In the genomic region with DNA sequence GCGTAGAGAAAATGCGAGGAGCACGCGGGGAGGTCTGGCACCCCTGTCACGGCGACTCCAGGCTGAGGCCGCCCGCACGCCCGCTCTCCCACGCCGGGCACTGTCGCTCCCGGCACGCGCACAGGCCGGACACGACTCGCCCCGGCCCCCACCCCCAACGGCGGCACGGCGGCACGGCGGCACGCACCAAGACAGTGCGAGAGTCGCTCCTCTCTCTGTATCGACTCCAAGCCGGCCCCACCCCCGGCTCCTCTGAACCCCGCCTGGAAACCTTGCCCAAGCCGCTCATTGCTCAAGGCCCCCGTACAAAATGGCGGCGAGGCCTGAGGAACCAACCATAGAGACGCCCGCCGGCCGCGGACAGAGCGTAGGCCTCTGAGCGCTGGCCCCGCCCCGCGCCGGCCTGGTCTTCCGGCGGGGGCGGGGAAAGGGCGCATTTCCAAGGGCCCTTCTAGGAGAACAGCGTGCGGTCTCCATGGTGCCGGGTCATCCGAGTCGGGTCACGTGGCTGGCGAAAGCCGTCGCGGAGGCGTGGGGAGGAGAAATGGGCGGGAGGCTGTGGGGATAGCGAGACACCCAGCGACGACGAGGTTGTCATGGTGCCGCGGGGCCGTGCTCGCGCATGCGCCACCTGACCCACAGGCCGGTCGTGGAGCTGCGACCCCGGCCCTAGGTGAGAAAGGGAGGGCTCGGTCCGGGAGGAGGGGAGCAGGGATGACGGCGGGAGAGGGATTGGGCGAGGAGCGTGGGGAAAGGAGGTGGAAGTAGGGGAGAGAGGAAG, we compare ENCODE assay signal across 8 cellular contexts. TPM values are rescaled to one million over a fixed set of nuclear protein-coding genes. Genes with fewer than 3 reads are reported as not detected.
DNase-seq lines count a peak whose midpoint lies in the region; ATAC-seq, FAIRE-seq and TF ChIP-seq lines count a peak whose summit lies in the region.

A gene with protein sequence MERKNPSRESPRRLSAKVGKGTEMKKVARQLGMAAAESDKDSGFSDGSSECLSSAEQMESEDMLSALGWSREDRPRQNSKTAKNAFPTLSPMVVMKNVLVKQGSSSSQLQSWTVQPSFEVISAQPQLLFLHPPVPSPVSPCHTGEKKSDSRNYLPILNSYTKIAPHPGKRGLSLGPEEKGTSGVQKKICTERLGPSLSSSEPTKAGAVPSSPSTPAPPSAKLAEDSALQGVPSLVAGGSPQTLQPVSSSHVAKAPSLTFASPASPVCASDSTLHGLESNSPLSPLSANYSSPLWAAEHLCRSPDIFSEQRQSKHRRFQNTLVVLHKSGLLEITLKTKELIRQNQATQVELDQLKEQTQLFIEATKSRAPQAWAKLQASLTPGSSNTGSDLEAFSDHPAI (plus strand): TSS at position 570 of the 781 bp plus-strand sequence. CDS start 7,451 bp downstream, outside the sequence.

- peak; percentile 90 for DNase-seq in GM12891 (ENCODE audit: insufficient read length, low spot score)
- DNase-seq in NCI-H1436 treated with DMSO at 0.1 percent for 48 hours (lab: John Stamatoyannopoulos, UW), result peak; percentile 90
- peak; percentile 96 to 99 (median 98) for DNase-seq in T-cell
- DNase-seq in cardiac septum (ENCODE audit: low spot score), result peak; percentile 100
- DNase-seq in trophoblast cell, result peak; percentile 100
- peak; percentile 100 for DNase-seq in transverse colon

- H3K14ac ChIP-seq in trophoblast cell (ENCODE audit: low read length), result peak within 1 kb of the TSS; percentile 95

- H3K4ac ChIP-seq in trophoblast cell (ENCODE audit: low read depth, low read length), result peak within 1 kb of the TSS; percentile 85

- H3K4me1 Mint-ChIP-seq in T-cell, result peaks cover 40 to 59% (median 50%) of the 10 kb centered on the region in 3 donors

- TF ChIP-seq CTCF in transverse colon (IDR thresholded peaks at IDR 0.05), result peak in 2 of 5 experiments; percentile 30 to 50

- H3K36me3 Mint-ChIP-seq in T-cell, result no peaks in the 10 kb centered on the region

- in situ Hi-C loops in transverse colon (cut with MboI; ENCODE audit: low pct_ligation_motif_present in 1 of 4, low pct_unique_long_range_greater_than_20kb in 1 of 4, low sequenced_read_pairs in 3 of 4), result no loop called here

- peak within 1 kb of the TSS; percentile 51 for H3K23ac ChIP-seq in trophoblast cell (ENCODE audit: low read length)

- H2AK5ac ChIP-seq in trophoblast cell (ENCODE audit: low read length), result peak within 1 kb of the TSS; percentile 59

- peak within 1 kb of the TSS; percentile 55 for H2BK12ac ChIP-seq in trophoblast cell (ENCODE audit: low read length)

- intact Hi-C loops in cardiac septum (cut with DNase I) (loop anchor here (2.0 kb wide), 3 partner anchors 21 to 223 kb away; partner anchors contain the start of genes GSTZ1 and POMT2), transverse colon (cut with DNase I; ENCODE audit: low total_unique reads) (no loop called here)

- peak within 1 kb of the TSS; percentile 93 for H3K4me3 ChIP-seq in trophoblast cell (ENCODE audit: low read depth, low read length)
- H3K4me3 ChIP-seq in transverse colon, result peak within 1 kb of the TSS; percentile 75 to 92 (median 84)

- FAIRE-seq in GM12891 (lab: Jason Lieb, UNC), result peak; percentile 100

- H3K27ac ChIP-seq in adipose tissue (ENCODE audit: low read depth, low read length) (peak within 1 kb of the TSS; percentile 90), trophoblast cell (ENCODE audit: low read depth, low read length) (peak within 1 kb of the TSS; percentile 80), transverse colon (peak within 1 kb of the TSS; percentile 95 to 98 (median 98))

- peaks cover 4 to 9% of the 10 kb centered on the region in 2 experiments for H3K4me1 ChIP-seq in trophoblast cell (ENCODE audit: control insufficient read depth in 1 of 2, insufficient read depth in 2 of 2, low read length in 2 of 2)
- peaks cover 21 to 61% (median 51%) of the 10 kb centered on the region in 4 donors for H3K4me1 ChIP-seq in transverse colon

- peak within 1 kb of the TSS; percentile 88 for H3K9ac ChIP-seq in trophoblast cell (ENCODE audit: low read length)

- H3K4me2 ChIP-seq in trophoblast cell (ENCODE audit: low read length), result peak within 1 kb of the TSS; percentile 67

- H3K9me3 Mint-ChIP-seq in T-cell, result no peaks in the 10 kb centered on the region

- H3K9me3 ChIP-seq in trophoblast cell (ENCODE audit: insufficient read depth, low read depth, low read length) (no peaks in the 10 kb centered on the region), transverse colon (no peaks in the 10 kb centered on the region)

- peak within 1 kb of the TSS; percentile 91 for H4K91ac ChIP-seq in trophoblast cell (ENCODE audit: low read depth, low read length)

- peak within 1 kb of the TSS; percentile 88 for H4K12ac ChIP-seq in trophoblast cell (ENCODE audit: low read depth, low read length)

- H3K79me2 ChIP-seq in trophoblast cell (ENCODE audit: control insufficient read depth, insufficient read depth, low read length, poor library complexity), result peaks cover 14% of the 10 kb centered on the region

- H2BK5ac ChIP-seq in trophoblast cell (ENCODE audit: low read depth, low read length, poor library complexity), result peak within 1 kb of the TSS; percentile 95

- H3K36me3 ChIP-seq in trophoblast cell (ENCODE audit: control insufficient read depth in 1 of 2, insufficient read depth in 2 of 2, low read length in 2 of 2) (no peaks in the 10 kb centered on the region), transverse colon (no peaks in the 10 kb centered on the region)

- H3K27me3 ChIP-seq in trophoblast cell (ENCODE audit: insufficient read depth, low read length) (no peaks in the 10 kb centered on the region), transverse colon (no peaks in the 10 kb centered on the region)

- TF ChIP-seq POLR2A in GM12891 (IDR thresholded peaks at IDR 0.05; ENCODE audit: low read depth, low read length) (peak; percentile 76), transverse colon (IDR thresholded peaks at IDR 0.05) (peak; percentile 90)

- peak within 1 kb of the TSS; percentile 85 for H2BK120ac ChIP-seq in trophoblast cell (ENCODE audit: insufficient read depth, low read length, poor library complexity)

- peak; percentile 90 for ATAC-seq in HG02840 (IDR thresholded peaks at IDR 0.05; ENCODE audit: low FRiP score, unreplicated experiment)
- ATAC-seq in T-cell (replicated peaks in 1 of 4), result peak; percentile 85 to 95 (median 92)

- POLR2A ChIA-PET in T-cell (lab: Charles Lee), result interaction anchor here (0.5 to 0.7 kb wide), 3 partner anchors 17 to 507 kb away, joined by 3 read pairs; no protein-coding TSS in a partner anchor

- 0% methylated on average over 74 to 84 of the region's 84 CpGs for WGBS in adipose tissue, 3 donors
- WGBS in trophoblast cell (ENCODE audit: extremely low coverage, insufficient coverage, insufficient read length), result no CpG with 5 or more reads among the region's 84 CpGs
- WGBS in transverse colon (ENCODE audit: low coverage in 1 of 2), 2 donors, result 0% methylated on average over 4 to 65 of the region's 84 CpGs

- H3K27ac Mint-ChIP-seq in T-cell, result peak within 1 kb of the TSS; percentile 96 to 98

- peak within 1 kb of the TSS; percentile 88 to 97 (median 97) for H3K4me3 Mint-ChIP-seq in T-cell

- H3K79me1 ChIP-seq in trophoblast cell (ENCODE audit: low read length), result peaks cover 14% of the 10 kb centered on the region

- H3K27me3 Mint-ChIP-seq in T-cell, result no peaks in the 10 kb centered on the region

- TF ChIP-seq EP300 in transverse colon (IDR thresholded peaks at IDR 0.05; ENCODE audit: low read depth), result no peak

- CTCF ChIA-PET in T-cell (lab: Charles Lee), result interaction anchor here (0.5 to 3.7 kb wide), 13 partner anchors 12 to 361 kb away, joined by 3 to 19 read pairs (median 3); partner anchors contain the start of gene SAMD15 (in 1 of the 2)

- H3K18ac ChIP-seq in trophoblast cell (ENCODE audit: low read length), result peak within 1 kb of the TSS; percentile 91

- peak within 1 kb of the TSS; percentile 90 for H2AFZ ChIP-seq in trophoblast cell (ENCODE audit: insufficient read depth, low read length, poor library complexity)

- peak within 1 kb of the TSS; percentile 94 for H4K8ac ChIP-seq in trophoblast cell (ENCODE audit: low read depth, low read length)

TF ChIP-seq in GM12891, 5 proteins besides CTCF, POLR2A, EP300 and RAD21:
- TF ChIP-seq POLR2AphosphoS5 (IDR thresholded peaks at IDR 0.05; ENCODE audit: low read depth, low read length), result peak; percentile 75; the same call in 1 of the 2 replicates
- no peak for TF ChIP-seq SPI1 (IDR thresholded peaks at IDR 0.05; ENCODE audit: low read depth, low read length)
- peak; percentile 21; the same call in 1 of the 2 replicates for TF ChIP-seq TAF1 (IDR thresholded peaks at IDR 0.05; ENCODE audit: low read depth, low read length)
- TF ChIP-seq PAX5 (IDR thresholded peaks at IDR 0.05; ENCODE audit: insufficient read depth, low read length, severe bottlenecking), result no peak
- no peak; the same call in 1 of the 2 replicates for TF ChIP-seq POU2F2 (IDR thresholded peaks at IDR 0.05; ENCODE audit: low read depth, low read length)
TF ChIP-seq in GM12891: peak in this region for 2.

RNA-seq across cellular contexts. Expression of the gene that starts here (rescaled TPM):
- 6.4 TPM for polyA plus RNA-seq in GM12891 (2012; ENCODE audit: low read depth, missing spikeins)
- total RNA-seq in T-cell, result 10 to 100 TPM in 3 of 5 donors, 1 to 10 TPM in 2; 8.4 to 14.0 (median 11.8) TPM
- 1 to 10 TPM; 5.1 to 8.0 (median 7.7) TPM for polyA plus RNA-seq in adipose tissue
- total RNA-seq in cardiac septum, result 45.9 TPM
- 14.3 and 14.4 TPM in 2 replicates for polyA plus RNA-seq in trophoblast cell (2013)
- total RNA-seq in transverse colon, result 10 to 100 TPM; 30.8 to 97.1 (median 67.8) TPM

Comparison
In these comparisons a context has a peak if more than half of its experiments do, and no peak if none do; other contexts are left out.
1. Peak in every context shown above with its lines: DNase-seq, ATAC-seq, H3K4me3 ChIP-seq and H3K27ac ChIP-seq.